30 cellular contexts compared by ENCODE assay signal in the genomic region with DNA sequence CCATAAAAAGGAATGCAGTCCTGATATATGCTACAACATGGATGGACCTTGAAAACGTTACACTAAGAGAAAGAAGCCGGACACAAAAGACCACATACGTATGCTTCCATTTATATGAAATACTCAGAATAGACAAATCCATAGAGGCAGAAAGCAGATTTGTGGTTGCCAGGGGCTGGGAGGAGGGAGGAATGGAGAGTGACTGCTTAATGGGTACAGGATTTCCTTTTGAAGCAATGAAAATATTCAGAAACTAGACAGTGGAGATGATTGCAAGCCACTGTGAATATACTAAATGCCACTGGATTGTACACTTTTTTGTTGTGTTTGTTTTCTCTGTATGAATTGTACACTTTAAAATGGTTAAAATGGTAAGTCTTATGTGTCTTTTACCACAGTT. TPM values are rescaled to one million over a fixed set of nuclear protein-coding genes. Genes with fewer than 3 reads are reported as not detected.
"Had no signal": no experiment of that assay in that cellular context is flagged by ENCODE, and none has a peak within 500 bp of the region (broad histone marks: within the 10 kb centered on the region; RNA-seq: fewer than 3 reads in every experiment).

No MANE protein-coding gene starts in this region.

- H3K9me3 Mint-ChIP-seq: endodermal cell; immature natural killer cell; memory B cell; natural killer cell; stimulated activated naive B cell treated with anti-CD40 and anti-IgM and Interleukin-4, amounts not matched to agents 10 μg/mL and 1 μg/mL and 100 μg/mL, for 72 hours; stimulated activated naive CD8-positive, alpha-beta T cell treated with anti-CD3 and anti-CD28 coated beads, Interleukin-15, Interleukin-2, amounts not matched to agents 100 ng/mL and 50 ng/mL, for 24 hours had no signal

- H3K27me3 Mint-ChIP-seq: memory B cell; stimulated activated naive B cell treated with anti-CD40 and anti-IgM and Interleukin-4, amounts not matched to agents 10 μg/mL and 1 μg/mL and 100 μg/mL, for 72 hours had no signal

- H3K27me3 ChIP-seq: heart right ventricle, ovary, tibial nerve, upper lobe of left lung had no signal

- H3K27ac ChIP-seq: esophagus squamous epithelium, heart right ventricle, lower lobe of right lung, ovary, psoas muscle, skin epidermis, thoracic aorta, tibial nerve, upper lobe of left lung had no signal

- H3K4me3 Mint-ChIP-seq: endodermal cell; immature natural killer cell; memory B cell; natural killer cell; stimulated activated naive B cell treated with anti-CD40 and anti-IgM and Interleukin-4, amounts not matched to agents 10 μg/mL and 1 μg/mL and 100 μg/mL, for 72 hours; stimulated activated naive CD8-positive, alpha-beta T cell treated with anti-CD3 and anti-CD28 coated beads, Interleukin-15, Interleukin-2, amounts not matched to agents 100 ng/mL and 50 ng/mL, for 24 hours had no signal

- H3K27ac Mint-ChIP-seq: endodermal cell; immature natural killer cell; memory B cell; natural killer cell; stimulated activated naive B cell treated with anti-CD40 and anti-IgM and Interleukin-4, amounts not matched to agents 10 μg/mL and 1 μg/mL and 100 μg/mL, for 72 hours; stimulated activated naive CD8-positive, alpha-beta T cell treated with anti-CD3 and anti-CD28 coated beads, Interleukin-15, Interleukin-2, amounts not matched to agents 100 ng/mL and 50 ng/mL, for 24 hours had no signal

- ATAC-seq: heart right ventricle; left ventricle myocardium superior; lower lobe of right lung; natural killer cell; psoas muscle; right cardiac atrium; stimulated activated naive B cell treated with anti-CD40 and anti-IgM and Interleukin-4, amounts not matched to agents 10 μg/mL and 1 μg/mL and 100 μg/mL, for 72 hours had no signal

- DNase-seq: cortex of kidney; effector CD8-positive, alpha-beta T cell; endodermal cell; erythroblast; esophagus squamous epithelium; foreskin melanocyte; glutamatergic neuron; heart right ventricle; hippocampal formation; immature natural killer cell; islet precursor cell; left ventricle myocardium superior; lower lobe of right lung; natural killer cell; occipital lobe; ovary; psoas muscle; right cardiac atrium; stimulated activated CD4-positive, alpha-beta T cell treated with anti-CD3 and anti-CD28 coated beads, Interleukin-15, amount 100 ng/mL, for 24 hours; stimulated activated CD4-positive, alpha-beta T cell treated with anti-CD3 and anti-CD28 coated beads, Interleukin-2, amount 100 ng/mL, for 48 hours; stimulated activated naive B cell treated with anti-CD40 and anti-IgM and Interleukin-4, amounts not matched to agents 10 μg/mL and 1 μg/mL and 100 μg/mL, for 72 hours; upper lobe of left lung had no signal

- H3K36me3 ChIP-seq: esophagus squamous epithelium, heart right ventricle, lower lobe of right lung, ovary, thoracic aorta, tibial nerve, upper lobe of left lung had no signal

- H3K9me3 ChIP-seq: esophagus squamous epithelium, heart right ventricle, lower lobe of right lung, ovary, psoas muscle, thoracic aorta, tibial nerve, upper lobe of left lung had no signal

- H3K4me3 ChIP-seq: esophagus squamous epithelium, heart right ventricle, lower lobe of right lung, ovary, psoas muscle, skin epidermis, thoracic aorta, tibial nerve, upper lobe of left lung had no signal

- H3K4me1 ChIP-seq: psoas muscle had no signal

- H3K36me3 Mint-ChIP-seq: immature natural killer cell; memory B cell; natural killer cell; stimulated activated naive B cell treated with anti-CD40 and anti-IgM and Interleukin-4, amounts not matched to agents 10 μg/mL and 1 μg/mL and 100 μg/mL, for 72 hours had no signal

- H3K4me1 Mint-ChIP-seq: immature natural killer cell, natural killer cell had no signal

- FAIRE-seq: urothelium cell line had no signal

RNA-seq across cellular contexts. Expression of gene RAB44, which starts 48.5 kb away (rescaled TPM):
- total RNA-seq: endodermal cell, occipital lobe, renal cortical epithelial cell had no signal
- polyA plus RNA-seq: immature natural killer cell, neural cell, right cardiac atrium had no signal
